2 cellular contexts compared by ENCODE assay signal in genomic region chr11:71410363-71410966, GRCh38.
TF ChIP-seq lines count a peak whose summit lies in the region.

No MANE protein-coding gene starts in this region.

TF ChIP-seq in HepG2, 621 proteins besides CTCF, POLR2A, EP300 and RAD21:
- TF ChIP-seq CREB1 (IDR thresholded peaks at IDR 0.05) (peak; percentile 99), CREB1 (CRISPR knock-in tag; IDR thresholded peaks at IDR 0.05) (no peak), MAFF (IDR thresholded peaks at IDR 0.05; ENCODE audit: low read depth, low read length) (0 out of 2 replicates have a peak, but pooled peaks have one; percentile 16), ATF7 (IDR thresholded peaks at IDR 0.05) (peak; percentile 100), ATF7 (CRISPR knock-in tag; IDR thresholded peaks at IDR 0.05) (no peak)
- TF ChIP-seq, protein P1, sequence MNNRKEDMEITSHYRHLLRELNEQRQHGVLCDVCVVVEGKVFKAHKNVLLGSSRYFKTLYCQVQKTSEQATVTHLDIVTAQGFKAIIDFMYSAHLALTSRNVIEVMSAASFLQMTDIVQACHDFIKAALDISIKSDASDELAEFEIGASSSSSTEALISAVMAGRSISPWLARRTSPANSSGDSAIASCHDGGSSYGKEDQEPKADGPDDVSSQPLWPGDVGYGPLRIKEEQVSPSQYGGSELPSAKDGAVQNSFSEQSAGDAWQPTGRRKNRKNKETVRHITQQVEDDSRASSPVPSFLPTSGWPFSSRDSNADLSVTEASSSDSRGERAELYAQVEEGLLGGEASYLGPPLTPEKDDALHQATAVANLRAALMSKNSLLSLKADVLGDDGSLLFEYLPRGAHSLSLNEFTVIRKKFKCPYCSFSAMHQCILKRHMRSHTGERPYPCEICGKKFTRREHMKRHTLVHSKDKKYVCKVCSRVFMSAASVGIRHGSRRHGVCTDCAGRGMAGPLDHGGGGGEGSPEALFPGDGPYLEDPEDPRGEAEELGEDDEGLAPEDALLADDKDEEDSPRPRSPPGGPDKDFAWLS (CRISPR knock-in tag; IDR thresholded peaks at IDR 0.05; ENCODE audit: borderline replicate concordance), result no peak

TF ChIP-seq in K562, 482 proteins besides CTCF, POLR2A, EP300 and RAD21 (continues in another document):
- no peak for TF ChIP-seq THRA (IDR thresholded peaks at IDR 0.05)
- no peak for TF ChIP-seq JUND (IDR thresholded peaks at IDR 0.05; ENCODE audit: borderline replicate concordance, low read depth, low read length)
- peak; percentile 59; the same call in 2 of the 3 replicates for TF ChIP-seq JUND (tag; IDR thresholded peaks at IDR 0.05; ENCODE audit: borderline replicate concordance, low read depth, low read length)
- TF ChIP-seq ESRRB (CRISPR knock-in tag; IDR thresholded peaks at IDR 0.05; ENCODE audit: borderline replicate concordance), result no peak
- no peak for TF ChIP-seq ZNF445 (CRISPR knock-in tag; IDR thresholded peaks at IDR 0.05; ENCODE audit: low read depth)
- TF ChIP-seq MNT (conservative IDR thresholded peaks at IDR 0.05), result no peak
- TF ChIP-seq THAP7 (CRISPR knock-in tag; IDR thresholded peaks at IDR 0.05), result no peak
- TF ChIP-seq MBD2 (IDR thresholded peaks at IDR 0.05; ENCODE audit: borderline replicate concordance, low read depth), result no peak
- TF ChIP-seq RNF2 (IDR thresholded peaks at IDR 0.05), result no peak
- TF ChIP-seq ZNF316 (IDR thresholded peaks at IDR 0.05), result peak; percentile 51
- no peak for TF ChIP-seq PBX2 (CRISPR knock-in tag; IDR thresholded peaks at IDR 0.05; ENCODE audit: low read depth)
- peak; percentile 9; the same call in 1 of the 2 replicates for TF ChIP-seq PBX2 (tag; conservative IDR thresholded peaks at IDR 0.05; ENCODE audit: low read depth)
- TF ChIP-seq CHD2 (IDR thresholded peaks at IDR 0.05; ENCODE audit: low read depth, low read length), result no peak
- no peak for TF ChIP-seq ZNF780A (CRISPR knock-in tag; IDR thresholded peaks at IDR 0.05)
- TF ChIP-seq ATF1 (CRISPR knock-in tag; IDR thresholded peaks at IDR 0.05), result no peak
- peak; percentile 95 for TF ChIP-seq ATF1 (tag; IDR thresholded peaks at IDR 0.05)
- TF ChIP-seq, protein P2, sequence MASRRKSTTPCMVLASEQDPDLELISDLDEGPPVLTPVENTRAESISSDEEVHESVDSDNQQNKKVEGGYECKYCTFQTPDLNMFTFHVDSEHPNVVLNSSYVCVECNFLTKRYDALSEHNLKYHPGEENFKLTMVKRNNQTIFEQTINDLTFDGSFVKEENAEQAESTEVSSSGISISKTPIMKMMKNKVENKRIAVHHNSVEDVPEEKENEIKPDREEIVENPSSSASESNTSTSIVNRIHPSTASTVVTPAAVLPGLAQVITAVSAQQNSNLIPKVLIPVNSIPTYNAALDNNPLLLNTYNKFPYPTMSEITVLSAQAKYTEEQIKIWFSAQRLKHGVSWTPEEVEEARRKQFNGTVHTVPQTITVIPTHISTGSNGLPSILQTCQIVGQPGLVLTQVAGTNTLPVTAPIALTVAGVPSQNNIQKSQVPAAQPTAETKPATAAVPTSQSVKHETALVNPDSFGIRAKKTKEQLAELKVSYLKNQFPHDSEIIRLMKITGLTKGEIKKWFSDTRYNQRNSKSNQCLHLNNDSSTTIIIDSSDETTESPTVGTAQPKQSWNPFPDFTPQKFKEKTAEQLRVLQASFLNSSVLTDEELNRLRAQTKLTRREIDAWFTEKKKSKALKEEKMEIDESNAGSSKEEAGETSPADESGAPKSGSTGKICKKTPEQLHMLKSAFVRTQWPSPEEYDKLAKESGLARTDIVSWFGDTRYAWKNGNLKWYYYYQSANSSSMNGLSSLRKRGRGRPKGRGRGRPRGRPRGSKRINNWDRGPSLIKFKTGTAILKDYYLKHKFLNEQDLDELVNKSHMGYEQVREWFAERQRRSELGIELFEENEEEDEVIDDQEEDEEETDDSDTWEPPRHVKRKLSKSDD (conservative IDR thresholded peaks at IDR 0.05; ENCODE audit: low read length), result no peak
- TF ChIP-seq HDAC3 (IDR thresholded peaks at IDR 0.05; ENCODE audit: borderline replicate concordance, partially characterized antibody), result no peak
- peak; percentile 59; the same call in 1 of the 2 replicates for TF ChIP-seq NCOA1 (IDR thresholded peaks at IDR 0.05; ENCODE audit: low read depth)
- no peak for TF ChIP-seq ZNF124 (CRISPR knock-in tag; IDR thresholded peaks at IDR 0.05)
- TF ChIP-seq ATF3 (IDR thresholded peaks at IDR 0.05), result peak; percentile 92
- no peak for TF ChIP-seq ATF3 (CRISPR knock-in tag; conservative IDR thresholded peaks at IDR 0.05)
- TF ChIP-seq ZNF174 (CRISPR knock-in tag; IDR thresholded peaks at IDR 0.05), result no peak
- no peak for TF ChIP-seq ZNF830 (CRISPR knock-in tag; IDR thresholded peaks at IDR 0.05)
- no peak for TF ChIP-seq EHMT2 (IDR thresholded peaks at IDR 0.05)
- TF ChIP-seq TCF7L2 (IDR thresholded peaks at IDR 0.05; ENCODE audit: low read depth, low read length), result no peak
- TF ChIP-seq ZNF175 (CRISPR knock-in tag; IDR thresholded peaks at IDR 0.05; ENCODE audit: low read depth), result no peak
- TF ChIP-seq, protein P3, sequence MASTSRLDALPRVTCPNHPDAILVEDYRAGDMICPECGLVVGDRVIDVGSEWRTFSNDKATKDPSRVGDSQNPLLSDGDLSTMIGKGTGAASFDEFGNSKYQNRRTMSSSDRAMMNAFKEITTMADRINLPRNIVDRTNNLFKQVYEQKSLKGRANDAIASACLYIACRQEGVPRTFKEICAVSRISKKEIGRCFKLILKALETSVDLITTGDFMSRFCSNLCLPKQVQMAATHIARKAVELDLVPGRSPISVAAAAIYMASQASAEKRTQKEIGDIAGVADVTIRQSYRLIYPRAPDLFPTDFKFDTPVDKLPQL (IDR thresholded peaks at IDR 0.05; ENCODE audit: extremely low read depth, insufficient read length), result no peak
- peak; percentile 78; the same call in 1 of the 2 replicates for TF ChIP-seq JUNB (CRISPR knock-in tag; conservative IDR thresholded peaks at IDR 0.05)
- TF ChIP-seq CREB1 (IDR thresholded peaks at IDR 0.05), result peak; percentile 55; the same call in 1 of the 2 replicates
- peak; percentile 88 for TF ChIP-seq CREB1 (CRISPR knock-in tag; IDR thresholded peaks at IDR 0.05)
- TF ChIP-seq ZNF79 (CRISPR knock-in tag; IDR thresholded peaks at IDR 0.05; ENCODE audit: low read depth), result no peak
- TF ChIP-seq STAG1 (CRISPR knock-in tag; IDR thresholded peaks at IDR 0.05; ENCODE audit: borderline replicate concordance), result no peak
- no peak for TF ChIP-seq ELF1 (tag; IDR thresholded peaks at IDR 0.05)
- TF ChIP-seq REST (CRISPR knock-in tag; IDR thresholded peaks at IDR 0.05; ENCODE audit: low read depth), result no peak
- TF ChIP-seq CREM (IDR thresholded peaks at IDR 0.05; ENCODE audit: low read depth), result peak; percentile 37; the same call in 1 of the 2 replicates
- no peak for TF ChIP-seq ZNF695 (CRISPR knock-in tag; IDR thresholded peaks at IDR 0.05)
- TF ChIP-seq ILK (tag; IDR thresholded peaks at IDR 0.05; ENCODE audit: borderline replicate concordance, low read depth), result no peak
- no peak for TF ChIP-seq SNAPC5 (CRISPR knock-in tag; IDR thresholded peaks at IDR 0.05)
- TF ChIP-seq NCOR1 (IDR thresholded peaks at IDR 0.05), result no peak
- no peak for TF ChIP-seq ZEB2 (IDR thresholded peaks at IDR 0.05)
- TF ChIP-seq MAFK (IDR thresholded peaks at IDR 0.05; ENCODE audit: low read length), result no peak
- TF ChIP-seq PRMT5 (CRISPR knock-in tag; IDR thresholded peaks at IDR 0.05), result no peak
- TF ChIP-seq KLF1 (tag; IDR thresholded peaks at IDR 0.05), result no peak
- no peak for TF ChIP-seq SP2 (IDR thresholded peaks at IDR 0.05; ENCODE audit: extremely low read depth, low read depth, low read length, poor library complexity, severe bottlenecking)
- TF ChIP-seq KLF16 (IDR thresholded peaks at IDR 0.05), result no peak
- TF ChIP-seq RB1 (IDR thresholded peaks at IDR 0.05; ENCODE audit: low read depth), result no peak
- no peak for TF ChIP-seq TAF1 (IDR thresholded peaks at IDR 0.05; ENCODE audit: control insufficient read depth, extremely low read depth, insufficient read depth, low read length, severe bottlenecking)
- TF ChIP-seq SREBF2 (CRISPR knock-in tag; IDR thresholded peaks at IDR 0.05), result no peak
